In genomic region chr3:38455639-38456430, GRCh38 we compare ENCODE assay signal across 8 cellular contexts. TPM values are rescaled to one million over a fixed set of nuclear protein-coding genes. Genes with fewer than 3 reads are reported as not detected.
DNase-seq lines count a peak whose midpoint lies in the region; ATAC-seq and TF ChIP-seq lines count a peak whose summit lies in the region.

No MANE protein-coding gene starts in this region.

- TF ChIP-seq CTCF in GM10266 (IDR thresholded peaks at IDR 0.05; ENCODE audit: control insufficient read depth, insufficient read depth, low read depth, missing control alignments) (no peak), ascending aorta (IDR thresholded peaks at IDR 0.05) (no peak), stomach (IDR thresholded peaks at IDR 0.05) (no peak)

- peak; percentile 64 for DNase-seq in GM10266 (ENCODE audit: extremely low spot score)
- no peak for DNase-seq in ascending aorta (ENCODE audit: low spot score in 2 of 2)
- DNase-seq in islet precursor cell = peak; percentile 79
- DNase-seq in stomach = no peak
- DNase-seq in SKM-1 treated with dmso at 0.1 percent for 144 hours (lab: John Stamatoyannopoulos, UW; ENCODE audit: unreplicated experiment) = no peak
- DNase-seq in T1000 (lab: John Stamatoyannopoulos, UW) = no peak
- DNase-seq in activated effector memory CD4-positive, alpha-beta T cell treated with anti-CD3 and anti-CD28 coated beads, Interleukin-2, amount 50 U/mL, for 16 hours = no peak

- TF ChIP-seq POLR2A in stomach (IDR thresholded peaks at IDR 0.05) = no peak

- 6 to 10% (median 7%) methylated on average over 13 to 15 of the region's 15 CpGs for WGBS in stomach, 5 donors

- H3K36me3 ChIP-seq in ascending aorta (no peaks in the 10 kb centered on the region), stomach (no peaks in the 10 kb centered on the region)

- H3K4me3 ChIP-seq in ascending aorta = peak overlapping the region; percentile 88 to 99
- H3K4me3 ChIP-seq in stomach = peak overlapping the region; percentile 75 to 90 (median 80)

- TF ChIP-seq EP300 in stomach (IDR thresholded peaks at IDR 0.05) = no peak

- no peaks in the 10 kb centered on the region for H3K9me3 ChIP-seq in ascending aorta
- H3K9me3 ChIP-seq in stomach = no peaks in the 10 kb centered on the region

- peak; percentile 37 for ATAC-seq in HG03432 (IDR thresholded peaks at IDR 0.05; ENCODE audit: unreplicated experiment)

- intact Hi-C loops in ascending aorta (cut with DNase I) (loop anchor here (5.0 to 10.0 kb wide), 2 partner anchors 291 to 596 kb away; partner anchors contain the start of genes OXSR1, SCN11A and WDR48), stomach (cut with DNase I; ENCODE audit: low total_unique reads) (no loop called here)

- H3K27me3 ChIP-seq in ascending aorta (no peaks in the 10 kb centered on the region), stomach (no peaks in the 10 kb centered on the region)

- H3K4me1 ChIP-seq in ascending aorta (peaks cover 4 to 30% of the 10 kb centered on the region in 2 donors), stomach (peaks cover 31 to 73% (median 64%) of the 10 kb centered on the region in 4 donors)

- peak overlapping the region; percentile 45 to 61 for H3K27ac ChIP-seq in ascending aorta
- H3K27ac ChIP-seq in stomach = peak overlapping the region; percentile 88 to 94 (median 90)

RNA-seq across cellular contexts. Expression of gene ACVR2B, which starts 2.1 kb away (rescaled TPM):
- total RNA-seq in ascending aorta = 15.2 TPM
- total RNA-seq in stomach = 10 to 100 TPM in 1 of 5 donors, 1 to 10 TPM in 4; 1.2 to 11.0 (median 5.4) TPM
- polyA plus RNA-seq in stomach = under 1 TPM; 0.61 to 0.81 (median 0.73) TPM

RNA-seq across cellular contexts. Expression of gene EXOG, which starts 40.3 kb away (rescaled TPM):
- total RNA-seq in ascending aorta (11.2 TPM), stomach (100 to 1,000 TPM in 1 of 5 donors, 10 to 100 TPM in 2, 1 to 10 TPM in 1, not detected in 1; 4.3 to 202 (median 35.8) TPM)
- polyA plus RNA-seq in stomach = 1 to 10 TPM; 2.4 to 2.6 (median 2.4) TPM

Comparison
In these comparisons a context has a peak if more than half of its experiments do, and no peak if none do; other contexts are left out.
1. DNase-seq: peak in GM10266 (single experiment) and islet precursor cell (single experiment); none in ascending aorta (0 of 2), stomach (single experiment), SKM-1 treated with dmso at 0.1 percent for 144 hours (single experiment), T1000 (single experiment) and activated effector memory CD4-positive, alpha-beta T cell treated with anti-CD3 and anti-CD28 coated beads, Interleukin-2, amount 50 U/mL, for 16 hours (single experiment).